Comparison of ENCODE assay signal across 22 cellular contexts in the genomic region with DNA sequence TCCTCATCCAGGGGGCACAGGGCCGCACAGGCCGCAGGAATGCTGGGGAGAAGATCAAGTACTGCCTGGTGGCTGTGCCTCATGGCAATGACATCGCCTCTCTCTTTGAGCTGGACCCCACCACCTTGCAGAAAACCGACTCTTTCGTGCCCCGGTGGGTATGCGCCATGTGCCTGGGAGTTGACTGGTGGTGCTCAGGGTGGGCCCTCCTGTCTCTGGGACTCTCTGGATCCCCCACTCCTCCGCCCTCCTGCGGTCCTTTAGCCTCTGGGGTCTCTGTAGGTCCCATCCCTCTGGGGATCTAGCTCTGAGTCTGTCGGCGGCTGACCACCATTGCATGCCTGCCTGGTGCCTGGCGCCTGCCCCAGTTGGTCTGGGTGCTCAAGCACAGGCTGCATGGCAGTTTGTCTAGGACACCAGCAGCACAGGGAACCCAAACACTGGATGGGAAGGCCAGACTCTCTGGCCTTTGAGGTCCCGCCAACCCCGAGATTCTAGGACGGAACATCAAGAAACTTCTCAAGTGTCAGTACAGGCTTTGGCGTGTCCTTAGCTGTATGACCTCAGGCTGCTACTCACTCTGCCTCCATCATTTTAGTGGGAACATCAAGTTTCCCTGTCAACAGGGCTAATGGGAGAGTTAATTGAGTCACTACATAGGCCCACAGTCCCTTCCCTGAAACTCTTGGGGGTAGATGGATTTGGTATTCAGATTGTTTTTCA.
"Had no signal": no experiment of that assay in that cellular context is flagged by ENCODE, and none has a peak within 500 bp of the region (broad histone marks: within the 10 kb centered on the region; RNA-seq: fewer than 3 reads in every experiment).

No MANE protein-coding gene starts in this region.

- H3K27ac Mint-ChIP-seq: stimulated activated naive B cell treated with anti-CD40 and anti-IgM and Interleukin-4, amounts not matched to agents 10 μg/mL and 1 μg/mL and 100 μg/mL, for 72 hours had no signal

- H3K27ac ChIP-seq: esophagus squamous epithelium, hepatocyte, left ventricle myocardium inferior, spleen, stomach, thoracic aorta, transverse colon had no signal

- H3K4me1 ChIP-seq: left ventricle myocardium inferior, spleen, transverse colon had no signal

- H3K36me3 ChIP-seq: thoracic aorta had no signal

- H3K9me3 Mint-ChIP-seq: naive thymus-derived CD8-positive, alpha-beta T cell; stimulated activated naive B cell treated with anti-CD40 and anti-IgM and Interleukin-4, amounts not matched to agents 10 μg/mL and 1 μg/mL and 100 μg/mL, for 72 hours had no signal

- H3K27me3 Mint-ChIP-seq: naive thymus-derived CD8-positive, alpha-beta T cell; stimulated activated naive B cell treated with anti-CD40 and anti-IgM and Interleukin-4, amounts not matched to agents 10 μg/mL and 1 μg/mL and 100 μg/mL, for 72 hours had no signal

- DNase-seq: effector memory CD4-positive, alpha-beta T cell; esophagus squamous epithelium; foreskin fibroblast; head of caudate nucleus; kidney; left cardiac atrium; left ventricle myocardium inferior; mesendoderm; naive thymus-derived CD8-positive, alpha-beta T cell; posterior cingulate gyrus; spleen; stimulated activated CD4-positive, alpha-beta T cell treated with anti-CD3 and anti-CD28 coated beads, Interleukin-15, amount 100 ng/mL, for 24 hours; stimulated activated CD4-positive, alpha-beta T cell treated with anti-CD3 and anti-CD28 coated beads, Interleukin-1b, Interleukin-23, amount 100 ng/mL, for 48 hours; stimulated activated CD4-positive, alpha-beta T cell treated with anti-CD3 and anti-CD28 coated beads, Interleukin-4, amount 100 ng/mL, for 24 hours; stimulated activated naive B cell treated with anti-CD40 and anti-IgM and Interleukin-4, amounts not matched to agents 10 μg/mL and 1 μg/mL and 100 μg/mL, for 72 hours; stomach; substantia nigra; transverse colon had no signal

- ATAC-seq: left cardiac atrium; naive thymus-derived CD8-positive, alpha-beta T cell; sciatic nerve; stimulated activated naive B cell treated with anti-CD40 and anti-IgM and Interleukin-4, amounts not matched to agents 10 μg/mL and 1 μg/mL and 100 μg/mL, for 72 hours had no signal

- H3K9me3 ChIP-seq: esophagus squamous epithelium, left ventricle myocardium inferior, spleen, stomach, thoracic aorta, transverse colon had no signal

- H3K4me3 ChIP-seq: esophagus squamous epithelium, hepatocyte, left ventricle myocardium inferior, lung, spleen, stomach, thoracic aorta, transverse colon had no signal

- H3K27me3 ChIP-seq: esophagus squamous epithelium, hepatocyte, spleen, stomach, transverse colon had no signal

- H3K4me3 Mint-ChIP-seq: naive thymus-derived CD8-positive, alpha-beta T cell; stimulated activated naive B cell treated with anti-CD40 and anti-IgM and Interleukin-4, amounts not matched to agents 10 μg/mL and 1 μg/mL and 100 μg/mL, for 72 hours had no signal
